Comparison of ENCODE assay signal across 1 cellular context in the genomic region with DNA sequence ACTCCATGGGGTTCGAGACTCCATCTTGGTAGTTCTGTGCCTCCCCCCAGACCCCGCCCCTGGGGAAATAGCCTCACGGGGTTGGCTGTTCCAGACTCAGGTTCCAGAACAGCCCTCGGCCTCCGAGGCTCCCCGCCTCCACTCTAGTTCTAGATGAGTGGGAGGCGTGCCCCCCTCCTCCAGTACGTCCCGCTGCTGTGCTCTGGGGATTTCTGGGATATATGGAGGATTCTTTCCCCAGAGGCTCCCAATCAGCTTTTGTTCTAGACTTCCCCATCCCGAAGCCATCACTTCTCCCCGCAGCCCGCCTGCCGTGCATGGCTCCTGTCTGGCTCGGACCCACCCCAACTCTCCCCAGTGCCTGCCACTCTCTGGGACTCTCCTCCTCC.
TF ChIP-seq lines count a peak whose summit lies in the region.

No MANE protein-coding gene starts in this region.

TF ChIP-seq in neural cell, 6 proteins besides CTCF, POLR2A, EP300 and RAD21:
- TF ChIP-seq EZH2 (IDR thresholded peaks at IDR 0.05; ENCODE audit: borderline replicate concordance, insufficient read depth, low read length, poor library complexity, severe bottlenecking) (no peak), POLR2AphosphoS5 (IDR thresholded peaks at IDR 0.05) (no peak), MXI1 (conservative IDR thresholded peaks at IDR 0.05; ENCODE audit: poor library complexity, severe bottlenecking) (no peak), TAF1 (IDR thresholded peaks at IDR 0.05; ENCODE audit: low read depth) (no peak), SMC3 (conservative IDR thresholded peaks at IDR 0.05; ENCODE audit: poor library complexity) (no peak)
- TF ChIP-seq, protein P1, sequence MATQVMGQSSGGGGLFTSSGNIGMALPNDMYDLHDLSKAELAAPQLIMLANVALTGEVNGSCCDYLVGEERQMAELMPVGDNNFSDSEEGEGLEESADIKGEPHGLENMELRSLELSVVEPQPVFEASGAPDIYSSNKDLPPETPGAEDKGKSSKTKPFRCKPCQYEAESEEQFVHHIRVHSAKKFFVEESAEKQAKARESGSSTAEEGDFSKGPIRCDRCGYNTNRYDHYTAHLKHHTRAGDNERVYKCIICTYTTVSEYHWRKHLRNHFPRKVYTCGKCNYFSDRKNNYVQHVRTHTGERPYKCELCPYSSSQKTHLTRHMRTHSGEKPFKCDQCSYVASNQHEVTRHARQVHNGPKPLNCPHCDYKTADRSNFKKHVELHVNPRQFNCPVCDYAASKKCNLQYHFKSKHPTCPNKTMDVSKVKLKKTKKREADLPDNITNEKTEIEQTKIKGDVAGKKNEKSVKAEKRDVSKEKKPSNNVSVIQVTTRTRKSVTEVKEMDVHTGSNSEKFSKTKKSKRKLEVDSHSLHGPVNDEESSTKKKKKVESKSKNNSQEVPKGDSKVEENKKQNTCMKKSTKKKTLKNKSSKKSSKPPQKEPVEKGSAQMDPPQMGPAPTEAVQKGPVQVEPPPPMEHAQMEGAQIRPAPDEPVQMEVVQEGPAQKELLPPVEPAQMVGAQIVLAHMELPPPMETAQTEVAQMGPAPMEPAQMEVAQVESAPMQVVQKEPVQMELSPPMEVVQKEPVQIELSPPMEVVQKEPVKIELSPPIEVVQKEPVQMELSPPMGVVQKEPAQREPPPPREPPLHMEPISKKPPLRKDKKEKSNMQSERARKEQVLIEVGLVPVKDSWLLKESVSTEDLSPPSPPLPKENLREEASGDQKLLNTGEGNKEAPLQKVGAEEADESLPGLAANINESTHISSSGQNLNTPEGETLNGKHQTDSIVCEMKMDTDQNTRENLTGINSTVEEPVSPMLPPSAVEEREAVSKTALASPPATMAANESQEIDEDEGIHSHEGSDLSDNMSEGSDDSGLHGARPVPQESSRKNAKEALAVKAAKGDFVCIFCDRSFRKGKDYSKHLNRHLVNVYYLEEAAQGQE (IDR thresholded peaks at IDR 0.05; ENCODE audit: borderline replicate concordance), result no peak
